1 cellular context compared by ENCODE assay signal in the genomic region with DNA sequence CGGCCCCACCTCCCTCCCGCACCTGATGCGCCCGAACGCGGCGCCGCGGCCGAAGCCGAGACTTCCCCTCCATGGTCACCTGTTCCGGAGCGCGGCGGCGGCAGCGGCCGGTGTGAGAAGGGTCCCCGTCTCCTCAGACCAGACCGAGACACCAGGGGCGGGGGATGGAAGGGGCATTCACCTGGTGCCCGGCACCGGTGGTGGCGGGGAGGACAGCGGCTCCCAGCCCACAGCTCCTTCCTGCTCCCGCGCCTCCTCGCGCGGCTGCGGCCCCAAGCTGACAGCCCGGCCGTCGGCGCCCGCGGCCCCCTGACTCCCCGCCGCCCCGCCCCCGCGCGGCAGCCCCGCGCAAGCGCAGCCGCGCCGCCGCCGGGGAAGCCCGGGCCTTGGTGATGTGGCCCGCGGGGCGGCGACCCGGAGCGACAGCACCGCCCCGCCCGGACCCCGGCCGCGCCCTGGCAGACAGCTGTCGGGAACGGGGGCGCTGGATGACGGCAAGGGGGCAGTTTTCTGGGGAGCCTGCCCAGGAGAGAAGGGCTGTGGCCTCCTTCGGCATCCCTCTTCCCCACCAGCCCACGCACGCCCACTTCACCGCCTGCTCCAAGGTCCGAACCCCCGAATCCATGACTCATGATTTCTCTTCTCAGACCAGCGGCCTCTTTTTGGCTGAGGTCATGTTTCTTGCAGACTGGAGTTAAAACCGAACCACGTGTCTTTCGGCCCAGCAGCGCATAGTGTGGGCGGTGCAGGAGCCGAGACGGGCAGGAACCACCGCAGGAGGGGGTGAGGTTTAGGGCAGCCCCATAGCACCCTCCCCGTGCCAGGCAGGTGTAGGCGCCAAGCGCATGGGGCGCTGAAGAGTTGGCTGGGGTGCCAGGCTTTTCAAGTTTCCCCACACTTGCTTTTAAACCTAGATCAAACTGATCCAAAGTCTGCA.
TF ChIP-seq lines count a peak whose summit lies in the region.

A gene with protein sequence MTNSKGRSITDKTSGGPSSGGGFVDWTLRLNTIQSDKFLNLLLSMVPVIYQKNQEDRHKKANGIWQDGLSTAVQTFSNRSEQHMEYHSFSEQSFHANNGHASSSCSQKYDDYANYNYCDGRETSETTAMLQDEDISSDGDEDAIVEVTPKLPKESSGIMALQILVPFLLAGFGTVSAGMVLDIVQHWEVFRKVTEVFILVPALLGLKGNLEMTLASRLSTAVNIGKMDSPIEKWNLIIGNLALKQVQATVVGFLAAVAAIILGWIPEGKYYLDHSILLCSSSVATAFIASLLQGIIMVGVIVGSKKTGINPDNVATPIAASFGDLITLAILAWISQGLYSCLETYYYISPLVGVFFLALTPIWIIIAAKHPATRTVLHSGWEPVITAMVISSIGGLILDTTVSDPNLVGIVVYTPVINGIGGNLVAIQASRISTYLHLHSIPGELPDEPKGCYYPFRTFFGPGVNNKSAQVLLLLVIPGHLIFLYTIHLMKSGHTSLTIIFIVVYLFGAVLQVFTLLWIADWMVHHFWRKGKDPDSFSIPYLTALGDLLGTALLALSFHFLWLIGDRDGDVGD (minus strand): TSS at position 282 of the 937 bp plus-strand sequence. CDS start 29,763 bp downstream, outside the sequence.

TF ChIP-seq in HepG2, 621 proteins besides CTCF, POLR2A, EP300 and RAD21 (continued from another document and continues in another):
- TF ChIP-seq SOX13 (IDR thresholded peaks at IDR 0.05): no peak
- TF ChIP-seq SOX13 (CRISPR knock-in tag; conservative IDR thresholded peaks at IDR 0.05 in 1 of 2, IDR thresholded peaks at IDR 0.05 in 1 of 2): peak in 1 of 2 experiments; percentile 20; a peak in 1 of 4 replicates
- TF ChIP-seq PPARG (CRISPR knock-in tag; conservative IDR thresholded peaks at IDR 0.05): no peak
- no peak for TF ChIP-seq TEAD2 (CRISPR knock-in tag; IDR thresholded peaks at IDR 0.05)
- no peak for TF ChIP-seq FIP1L1 (IDR thresholded peaks at IDR 0.05; ENCODE audit: borderline replicate concordance, insufficient read depth, low read depth, low read length)
- TF ChIP-seq ZNF670 (CRISPR knock-in tag; IDR thresholded peaks at IDR 0.05; ENCODE audit: borderline replicate concordance): peak; percentile 14; the same call in 1 of the 2 replicates
- TF ChIP-seq ZIK1 (CRISPR knock-in tag; IDR thresholded peaks at IDR 0.05; ENCODE audit: borderline replicate concordance, low read depth): no peak; the same call in 1 of the 2 replicates
- TF ChIP-seq REST (IDR thresholded peaks at IDR 0.05; ENCODE audit: borderline replicate concordance in 1 of 2, low read depth in 1 of 2, low read length in 2 of 2): no peak
- TF ChIP-seq, protein P1, sequence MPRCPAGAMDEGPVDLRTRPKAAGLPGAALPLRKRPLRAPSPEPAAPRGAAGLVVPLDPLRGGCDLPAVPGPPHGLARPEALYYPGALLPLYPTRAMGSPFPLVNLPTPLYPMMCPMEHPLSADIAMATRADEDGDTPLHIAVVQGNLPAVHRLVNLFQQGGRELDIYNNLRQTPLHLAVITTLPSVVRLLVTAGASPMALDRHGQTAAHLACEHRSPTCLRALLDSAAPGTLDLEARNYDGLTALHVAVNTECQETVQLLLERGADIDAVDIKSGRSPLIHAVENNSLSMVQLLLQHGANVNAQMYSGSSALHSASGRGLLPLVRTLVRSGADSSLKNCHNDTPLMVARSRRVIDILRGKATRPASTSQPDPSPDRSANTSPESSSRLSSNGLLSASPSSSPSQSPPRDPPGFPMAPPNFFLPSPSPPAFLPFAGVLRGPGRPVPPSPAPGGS (CRISPR knock-in tag; IDR thresholded peaks at IDR 0.05): no peak
- TF ChIP-seq DNMT3B (CRISPR knock-in tag; conservative IDR thresholded peaks at IDR 0.05): no peak
- TF ChIP-seq MBNL3 (CRISPR knock-in tag; conservative IDR thresholded peaks at IDR 0.05): no peak
- 0 out of 2 replicates have a peak, but pooled peaks have one; percentile 24 for TF ChIP-seq ZBTB43 (CRISPR knock-in tag; conservative IDR thresholded peaks at IDR 0.05)
- no peak for TF ChIP-seq ATM (IDR thresholded peaks at IDR 0.05; ENCODE audit: borderline replicate concordance)
- TF ChIP-seq CEBPB (IDR thresholded peaks at IDR 0.05; ENCODE audit: borderline replicate concordance, low read depth, low read length): no peak
- no peak for TF ChIP-seq ZC3H4 (CRISPR knock-in tag; IDR thresholded peaks at IDR 0.05; ENCODE audit: borderline replicate concordance)
- no peak for TF ChIP-seq ZNF441 (CRISPR knock-in tag; IDR thresholded peaks at IDR 0.05; ENCODE audit: borderline replicate concordance)
- no peak for TF ChIP-seq ZNF234 (CRISPR knock-in tag; conservative IDR thresholded peaks at IDR 0.05)
- no peak for TF ChIP-seq ZNF251 (CRISPR knock-in tag; IDR thresholded peaks at IDR 0.05)
- 0 out of 2 replicates have a peak, but pooled peaks have one; percentile 20 for TF ChIP-seq ZNF124 (CRISPR knock-in tag; IDR thresholded peaks at IDR 0.05)
- no peak for TF ChIP-seq MTA3 (CRISPR knock-in tag; IDR thresholded peaks at IDR 0.05)
- TF ChIP-seq, protein P2, sequence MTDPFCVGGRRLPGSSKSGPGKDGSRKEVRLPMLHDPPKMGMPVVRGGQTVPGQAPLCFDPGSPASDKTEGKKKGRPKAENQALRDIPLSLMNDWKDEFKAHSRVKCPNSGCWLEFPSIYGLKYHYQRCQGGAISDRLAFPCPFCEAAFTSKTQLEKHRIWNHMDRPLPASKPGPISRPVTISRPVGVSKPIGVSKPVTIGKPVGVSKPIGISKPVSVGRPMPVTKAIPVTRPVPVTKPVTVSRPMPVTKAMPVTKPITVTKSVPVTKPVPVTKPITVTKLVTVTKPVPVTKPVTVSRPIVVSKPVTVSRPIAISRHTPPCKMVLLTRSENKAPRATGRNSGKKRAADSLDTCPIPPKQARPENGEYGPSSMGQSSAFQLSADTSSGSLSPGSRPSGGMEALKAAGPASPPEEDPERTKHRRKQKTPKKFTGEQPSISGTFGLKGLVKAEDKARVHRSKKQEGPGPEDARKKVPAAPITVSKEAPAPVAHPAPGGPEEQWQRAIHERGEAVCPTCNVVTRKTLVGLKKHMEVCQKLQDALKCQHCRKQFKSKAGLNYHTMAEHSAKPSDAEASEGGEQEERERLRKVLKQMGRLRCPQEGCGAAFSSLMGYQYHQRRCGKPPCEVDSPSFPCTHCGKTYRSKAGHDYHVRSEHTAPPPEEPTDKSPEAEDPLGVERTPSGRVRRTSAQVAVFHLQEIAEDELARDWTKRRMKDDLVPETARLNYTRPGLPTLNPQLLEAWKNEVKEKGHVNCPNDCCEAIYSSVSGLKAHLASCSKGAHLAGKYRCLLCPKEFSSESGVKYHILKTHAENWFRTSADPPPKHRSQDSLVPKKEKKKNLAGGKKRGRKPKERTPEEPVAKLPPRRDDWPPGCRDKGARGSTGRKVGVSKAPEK (CRISPR knock-in tag; IDR thresholded peaks at IDR 0.05; ENCODE audit: borderline replicate concordance): 0 out of 2 replicates have a peak, but pooled peaks have one; percentile 23
- no peak for TF ChIP-seq FOXM1 (CRISPR knock-in tag; IDR thresholded peaks at IDR 0.05)
- peak; percentile 21 for TF ChIP-seq ZNF280B (CRISPR knock-in tag; IDR thresholded peaks at IDR 0.05; ENCODE audit: borderline replicate concordance)
- TF ChIP-seq, protein P3, sequence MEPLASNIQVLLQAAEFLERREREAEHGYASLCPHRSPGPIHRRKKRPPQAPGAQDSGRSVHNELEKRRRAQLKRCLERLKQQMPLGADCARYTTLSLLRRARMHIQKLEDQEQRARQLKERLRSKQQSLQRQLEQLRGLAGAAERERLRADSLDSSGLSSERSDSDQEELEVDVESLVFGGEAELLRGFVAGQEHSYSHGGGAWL (CRISPR knock-in tag; IDR thresholded peaks at IDR 0.05): 0 out of 2 replicates have a peak, but pooled peaks have one; percentile 25
- TF ChIP-seq, protein P4, sequence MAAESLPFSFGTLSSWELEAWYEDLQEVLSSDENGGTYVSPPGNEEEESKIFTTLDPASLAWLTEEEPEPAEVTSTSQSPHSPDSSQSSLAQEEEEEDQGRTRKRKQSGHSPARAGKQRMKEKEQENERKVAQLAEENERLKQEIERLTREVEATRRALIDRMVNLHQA (CRISPR knock-in tag; IDR thresholded peaks at IDR 0.05): no peak
- TF ChIP-seq ZNF430 (CRISPR knock-in tag; IDR thresholded peaks at IDR 0.05): no peak
- peak; percentile 65; the same call in 1 of the 2 replicates for TF ChIP-seq TAF1 (CRISPR knock-in tag; IDR thresholded peaks at IDR 0.05)
- TF ChIP-seq ZNF160 (CRISPR knock-in tag; IDR thresholded peaks at IDR 0.05): no peak
- TF ChIP-seq NCOA2 (CRISPR knock-in tag; IDR thresholded peaks at IDR 0.05): no peak
- peak; percentile 80 for TF ChIP-seq DMAP1 (CRISPR knock-in tag; IDR thresholded peaks at IDR 0.05)
- no peak for TF ChIP-seq ZSCAN31 (CRISPR knock-in tag; IDR thresholded peaks at IDR 0.05; ENCODE audit: low read depth)
- TF ChIP-seq, protein P5, sequence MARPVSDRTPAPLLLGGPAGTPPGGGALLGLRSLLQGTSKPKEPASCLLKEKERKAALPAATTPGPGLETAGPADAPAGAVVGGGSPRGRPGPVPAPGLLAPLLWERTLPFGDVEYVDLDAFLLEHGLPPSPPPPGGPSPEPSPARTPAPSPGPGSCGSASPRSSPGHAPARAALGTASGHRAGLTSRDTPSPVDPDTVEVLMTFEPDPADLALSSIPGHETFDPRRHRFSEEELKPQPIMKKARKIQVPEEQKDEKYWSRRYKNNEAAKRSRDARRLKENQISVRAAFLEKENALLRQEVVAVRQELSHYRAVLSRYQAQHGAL (CRISPR knock-in tag; IDR thresholded peaks at IDR 0.05; ENCODE audit: not compliant biosample characterization): no peak
- TF ChIP-seq, protein P6, sequence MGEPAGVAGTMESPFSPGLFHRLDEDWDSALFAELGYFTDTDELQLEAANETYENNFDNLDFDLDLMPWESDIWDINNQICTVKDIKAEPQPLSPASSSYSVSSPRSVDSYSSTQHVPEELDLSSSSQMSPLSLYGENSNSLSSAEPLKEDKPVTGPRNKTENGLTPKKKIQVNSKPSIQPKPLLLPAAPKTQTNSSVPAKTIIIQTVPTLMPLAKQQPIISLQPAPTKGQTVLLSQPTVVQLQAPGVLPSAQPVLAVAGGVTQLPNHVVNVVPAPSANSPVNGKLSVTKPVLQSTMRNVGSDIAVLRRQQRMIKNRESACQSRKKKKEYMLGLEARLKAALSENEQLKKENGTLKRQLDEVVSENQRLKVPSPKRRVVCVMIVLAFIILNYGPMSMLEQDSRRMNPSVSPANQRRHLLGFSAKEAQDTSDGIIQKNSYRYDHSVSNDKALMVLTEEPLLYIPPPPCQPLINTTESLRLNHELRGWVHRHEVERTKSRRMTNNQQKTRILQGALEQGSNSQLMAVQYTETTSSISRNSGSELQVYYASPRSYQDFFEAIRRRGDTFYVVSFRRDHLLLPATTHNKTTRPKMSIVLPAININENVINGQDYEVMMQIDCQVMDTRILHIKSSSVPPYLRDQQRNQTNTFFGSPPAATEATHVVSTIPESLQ (CRISPR knock-in tag; conservative IDR thresholded peaks at IDR 0.05): no peak
- peak; percentile 26; the same call in 1 of the 2 replicates for TF ChIP-seq ZNF788 (CRISPR knock-in tag; IDR thresholded peaks at IDR 0.05; ENCODE audit: borderline replicate concordance)
- no peak for TF ChIP-seq NKX3-1 (CRISPR knock-in tag; IDR thresholded peaks at IDR 0.05)
- TF ChIP-seq TCF12 (IDR thresholded peaks at IDR 0.05): no peak
- TF ChIP-seq TCF12 (CRISPR knock-in tag; IDR thresholded peaks at IDR 0.05): no peak
- no peak; the same call in 1 of the 2 replicates for TF ChIP-seq ZNF263 (CRISPR knock-in tag; IDR thresholded peaks at IDR 0.05)
- TF ChIP-seq ZNF24 (IDR thresholded peaks at IDR 0.05): no peak
- no peak for TF ChIP-seq CEBPG (CRISPR knock-in tag; IDR thresholded peaks at IDR 0.05)
- TF ChIP-seq FOXO1 (CRISPR knock-in tag; IDR thresholded peaks at IDR 0.05): no peak
